25 cellular contexts compared by ENCODE assay signal in the genomic region with DNA sequence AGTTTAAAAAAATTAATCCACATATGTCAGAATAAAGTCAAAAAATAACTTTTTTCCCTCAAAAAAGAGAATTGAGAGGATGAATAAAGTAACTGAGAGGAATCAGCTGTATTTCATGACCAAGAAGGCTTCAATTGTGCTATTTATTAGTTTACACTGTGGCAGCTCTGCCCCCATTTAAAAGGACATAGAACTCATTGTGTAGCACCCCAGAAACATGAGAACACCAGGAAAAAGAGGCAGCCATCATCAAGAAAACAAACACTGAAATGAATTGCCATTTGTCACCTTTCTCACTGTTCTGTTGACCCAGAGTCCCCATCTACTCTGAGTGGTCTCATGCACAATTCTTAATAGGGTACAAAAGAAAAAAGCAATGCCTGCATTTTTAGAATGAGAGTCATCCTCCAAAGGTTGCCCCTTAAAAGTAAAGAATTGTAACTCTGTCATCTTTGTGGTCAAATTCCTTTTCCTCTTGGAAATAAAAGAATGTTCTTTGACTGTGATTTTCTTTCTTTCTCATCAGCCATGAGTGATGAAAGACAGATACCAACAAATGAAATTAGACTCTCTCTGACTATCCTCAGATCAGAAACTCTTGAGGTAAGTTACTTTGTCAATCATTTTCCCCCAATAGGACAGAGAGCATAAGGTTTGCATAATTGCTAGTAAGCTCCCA.
A peak's percentile ranks its signal among the peaks of the same experiment; 100 is the strongest.
DNase-seq lines count a peak whose midpoint lies in the region; ATAC-seq, FAIRE-seq and TF ChIP-seq lines count a peak whose summit lies in the region.
"Had no signal": no experiment of that assay in that cellular context is flagged by ENCODE, and none has a peak within 500 bp of the region (broad histone marks: within the 10 kb centered on the region; RNA-seq: fewer than 3 reads in every experiment).

No MANE protein-coding gene starts in this region.

- DNase-seq in HS-5 (ENCODE audit: low read depth) = peak; percentile 28
- peak; percentile 45 for DNase-seq in astrocyte (ENCODE audit: low read depth)
- peak; percentile 55 for DNase-seq in globus pallidus (ENCODE audit: low spot score)
- peak; percentile 35 for DNase-seq in skeletal muscle cell (ENCODE audit: low read depth)
- DNase-seq in right lobe of liver = no peak
- DNase-seq in stimulated activated CD4-positive, alpha-beta T cell treated with anti-CD3 and anti-CD28 coated beads, Interleukin-1b, Interleukin-23, amount 100 ng/mL, for 48 hours = no peak
- no peak for DNase-seq in NCI-H128 (lab: John Stamatoyannopoulos, UW; ENCODE audit: unreplicated experiment)
- no peak for DNase-seq in endothelial cell (ENCODE audit: low spot score)
- DNase-seq: activated CD8-positive, alpha-beta T cell treated with anti-CD3 and anti-CD28 coated beads for 36 hours; activated T-cell treated with anti-CD3 and anti-CD28 coated beads, Interleukin-2, amount 50 U/mL, for 24 hours; H7; kidney; NCI-H2081 treated with DMSO at 0.1 percent for 48 hours; NCI-H526 treated with DMSO at 0.1 percent for 48 hours; OCI-M1; retina; SHP77 treated with DMSO at 0.1 percent for 48 hours; stimulated activated naive CD8-positive, alpha-beta T cell treated with anti-CD3 and anti-CD28 coated beads, Interleukin-15, Interleukin-2, amounts not matched to agents 100 U/mL and 50 U/mL, for 24 hours; T-helper 17 cell; upper lobe of right lung had no signal

- H3K9me3 Mint-ChIP-seq in astrocyte (ENCODE audit: unreplicated experiment) (no peaks in the 10 kb centered on the region), endothelial cell (ENCODE audit: unreplicated experiment) (no peaks in the 10 kb centered on the region)
- H3K9me3 Mint-ChIP-seq: nephron, WTC11 had no signal

- no peaks in the 10 kb centered on the region for H3K79me2 ChIP-seq in astrocyte (ENCODE audit: insufficient read depth, low read length)

- H3K9ac ChIP-seq in astrocyte (ENCODE audit: low read length) = no peak overlapping the region

- TF ChIP-seq CTCF in astrocyte (IDR thresholded peaks at IDR 0.05; ENCODE audit: insufficient read depth, low read depth, low read length) (no peak), right lobe of liver (IDR thresholded peaks at IDR 0.05) (no peak), endothelial cell (IDR thresholded peaks at IDR 0.05; ENCODE audit: unreplicated experiment) (no peak)

- H3K27ac Mint-ChIP-seq in astrocyte (ENCODE audit: unreplicated experiment) (peak overlapping the region; percentile 79), endothelial cell (ENCODE audit: unreplicated experiment) (no peak overlapping the region)
- H3K27ac Mint-ChIP-seq: activated CD8-positive, alpha-beta T cell treated with anti-CD3 and anti-CD28 coated beads for 36 hours; activated naive CD4-positive, alpha-beta T cell treated with anti-CD3 and anti-CD28 coated beads, Interleukin-2, amount 50 U/mL, for 72 hours; activated T-cell treated with anti-CD3 and anti-CD28 coated beads, Interleukin-2, amount 50 U/mL, for 24 hours; nephron; T-helper 17 cell; WTC11 had no signal

- intact Hi-C loops in right lobe of liver (cut with DNase I) = no loop called here

- no peaks in the 10 kb centered on the region for H4K20me1 ChIP-seq in astrocyte (ENCODE audit: insufficient read depth, low read length)

- ATAC-seq in right lobe of liver = no peak
- ATAC-seq: activated CD8-positive, alpha-beta T cell treated with anti-CD3 and anti-CD28 coated beads for 36 hours; activated naive CD4-positive, alpha-beta T cell treated with anti-CD3 and anti-CD28 coated beads, Interleukin-2, amount 50 U/mL, for 72 hours; K562; stimulated activated naive CD8-positive, alpha-beta T cell treated with anti-CD3 and anti-CD28 coated beads, Interleukin-15, Interleukin-2, amounts not matched to agents 100 U/mL and 50 U/mL, for 24 hours; T-helper 17 cell; upper lobe of right lung; WTC11 had no signal

- H3K9me3 ChIP-seq in astrocyte (ENCODE audit: insufficient read depth, low read depth, low read length) (no peaks in the 10 kb centered on the region), right lobe of liver (no peaks in the 10 kb centered on the region)
- H3K9me3 ChIP-seq: upper lobe of right lung had no signal

- no peaks in the 10 kb centered on the region for H3K36me3 Mint-ChIP-seq in astrocyte (ENCODE audit: low read depth, unreplicated experiment)
- H3K36me3 Mint-ChIP-seq in endothelial cell (ENCODE audit: low read depth, unreplicated experiment) = no peaks in the 10 kb centered on the region
- H3K36me3 Mint-ChIP-seq: activated naive CD4-positive, alpha-beta T cell treated with anti-CD3 and anti-CD28 coated beads, Interleukin-2, amount 50 U/mL, for 72 hours; WTC11 had no signal

- TF ChIP-seq POLR2A in right lobe of liver (IDR thresholded peaks at IDR 0.05) = no peak

- no peak overlapping the region for H3K27ac ChIP-seq in astrocyte (ENCODE audit: low read depth, low read length)
- no peak overlapping the region for H3K27ac ChIP-seq in right lobe of liver
- H3K27ac ChIP-seq: HL-60, upper lobe of right lung had no signal

- no peak overlapping the region for H3K4me3 Mint-ChIP-seq in astrocyte (ENCODE audit: unreplicated experiment)
- no peak overlapping the region for H3K4me3 Mint-ChIP-seq in endothelial cell (ENCODE audit: unreplicated experiment)
- H3K4me3 Mint-ChIP-seq: activated CD8-positive, alpha-beta T cell treated with anti-CD3 and anti-CD28 coated beads for 36 hours; activated T-cell treated with anti-CD3 and anti-CD28 coated beads, Interleukin-2, amount 50 U/mL, for 24 hours; nephron; T-helper 17 cell; WTC11 had no signal

- H3K36me3 ChIP-seq in astrocyte (ENCODE audit: insufficient read depth, low read length) = no peaks in the 10 kb centered on the region
- no peaks in the 10 kb centered on the region for H3K36me3 ChIP-seq in right lobe of liver
- H3K36me3 ChIP-seq: upper lobe of right lung had no signal

- peaks cover 20% of the 10 kb centered on the region for H3K4me1 Mint-ChIP-seq in astrocyte (ENCODE audit: low read depth, unreplicated experiment)
- H3K4me1 Mint-ChIP-seq in endothelial cell (ENCODE audit: unreplicated experiment) = peaks cover 5% of the 10 kb centered on the region
- H3K4me1 Mint-ChIP-seq: nephron, T-helper 17 cell had no signal

- peak; percentile 85 for FAIRE-seq in astrocyte (lab: Jason Lieb, UNC)
- FAIRE-seq: K562, kidney had no signal

- no peaks in the 10 kb centered on the region for H3K27me3 Mint-ChIP-seq in astrocyte (ENCODE audit: low read depth, unreplicated experiment)
- no peaks in the 10 kb centered on the region for H3K27me3 Mint-ChIP-seq in endothelial cell (ENCODE audit: unreplicated experiment)
- H3K27me3 Mint-ChIP-seq: activated CD8-positive, alpha-beta T cell treated with anti-CD3 and anti-CD28 coated beads for 36 hours; activated T-cell treated with anti-CD3 and anti-CD28 coated beads, Interleukin-2, amount 50 U/mL, for 24 hours; T-helper 17 cell had no signal

- H3K4me1 ChIP-seq in astrocyte (ENCODE audit: insufficient read depth, low read length) (peaks cover 3% of the 10 kb centered on the region), right lobe of liver (no peaks in the 10 kb centered on the region)
- H3K4me1 ChIP-seq: upper lobe of right lung had no signal

- H3K4me2 ChIP-seq in astrocyte (ENCODE audit: low read length) = peak overlapping the region; percentile 66

- H3K27me3 ChIP-seq in astrocyte (ENCODE audit: insufficient read depth, low read length) (no peaks in the 10 kb centered on the region), right lobe of liver (no peaks in the 10 kb centered on the region)
- H3K27me3 ChIP-seq: upper lobe of right lung had no signal

- no peak overlapping the region for H2AFZ ChIP-seq in astrocyte (ENCODE audit: low read depth, low read length)

- H3K4me3 ChIP-seq in astrocyte (ENCODE audit: insufficient read depth, low read depth, low read length) = no peak overlapping the region
- no peak overlapping the region for H3K4me3 ChIP-seq in skeletal muscle cell (ENCODE audit: low read depth, low read length)
- no peak overlapping the region for H3K4me3 ChIP-seq in right lobe of liver
- H3K4me3 ChIP-seq: K562, upper lobe of right lung had no signal

Comparison
In these comparisons a context has a peak if more than half of its experiments do, and no peak if none do; other contexts are left out.
1. DNase-seq: peak in HS-5 (single experiment), astrocyte (single experiment), globus pallidus (single experiment) and skeletal muscle cell (single experiment); none in right lobe of liver (0 of 3), stimulated activated CD4-positive, alpha-beta T cell treated with anti-CD3 and anti-CD28 coated beads, Interleukin-1b, Interleukin-23, amount 100 ng/mL, for 48 hours (single experiment), NCI-H128 (single experiment) and endothelial cell (single experiment).